Comparison of ENCODE assay signal across 1 cellular context in genomic region chr3:72224804-72225509, GRCh38.
A peak's percentile ranks its signal among the peaks of the same experiment; 100 is the strongest.
TF ChIP-seq lines count a peak whose summit lies in the region.

No MANE protein-coding gene starts in this region.

TF ChIP-seq in HEK293, 187 proteins besides CTCF, POLR2A, EP300 and RAD21 (continued from another document):
- TF ChIP-seq SETDB1 (IDR thresholded peaks at IDR 0.05; ENCODE audit: insufficient read length, low read length) (peak; percentile 97), GLIS1 (tag by site-specific recombination; IDR thresholded peaks at IDR 0.05) (no peak), TRIM28 (IDR thresholded peaks at IDR 0.05; ENCODE audit: borderline replicate concordance, low read length) (peak; percentile 98; the same call in 1 of the 2 replicates), ZNF626 (tag by site-specific recombination; IDR thresholded peaks at IDR 0.05) (0 out of 2 replicates have a peak, but pooled peaks have one; percentile 65), ZNF596 (tag by site-specific recombination; IDR thresholded peaks at IDR 0.05) (no peak), ZNF776 (tag by site-specific recombination; IDR thresholded peaks at IDR 0.05; ENCODE audit: borderline replicate concordance) (no peak), SP7 (tag by site-specific recombination; IDR thresholded peaks at IDR 0.05) (peak; percentile 39; the same call in 1 of the 2 replicates), ZNF830 (tag by site-specific recombination; IDR thresholded peaks at IDR 0.05; ENCODE audit: low read depth) (no peak), ZNF692 (tag by site-specific recombination; IDR thresholded peaks at IDR 0.05) (no peak), ZNF366 (tag by site-specific recombination; conservative IDR thresholded peaks at IDR 0.05) (no peak), ZNF529 (tag by site-specific recombination; IDR thresholded peaks at IDR 0.05; ENCODE audit: insufficient replicate concordance) (peak; percentile 66), ZNF510 (tag by site-specific recombination; IDR thresholded peaks at IDR 0.05; ENCODE audit: insufficient replicate concordance) (peak; percentile 35), ZNF555 (tag by site-specific recombination; conservative IDR thresholded peaks at IDR 0.05) (no peak), ZNF610 (tag by site-specific recombination; IDR thresholded peaks at IDR 0.05; ENCODE audit: borderline replicate concordance) (peak; percentile 64; the same call in 1 of the 2 replicates), PRDM1 (tag by site-specific recombination; IDR thresholded peaks at IDR 0.05) (no peak), ZNF518A (tag by site-specific recombination; conservative IDR thresholded peaks at IDR 0.05; ENCODE audit: low read depth) (peak; percentile 68), ZNF280D (tag by site-specific recombination; IDR thresholded peaks at IDR 0.05) (peak; percentile 81; the same call in 1 of the 2 replicates), ZNF558 (tag by site-specific recombination; IDR thresholded peaks at IDR 0.05) (peak; percentile 37; the same call in 1 of the 2 replicates), ZNF621 (tag by site-specific recombination; IDR thresholded peaks at IDR 0.05) (no peak)
- TF ChIP-seq, protein P1, sequence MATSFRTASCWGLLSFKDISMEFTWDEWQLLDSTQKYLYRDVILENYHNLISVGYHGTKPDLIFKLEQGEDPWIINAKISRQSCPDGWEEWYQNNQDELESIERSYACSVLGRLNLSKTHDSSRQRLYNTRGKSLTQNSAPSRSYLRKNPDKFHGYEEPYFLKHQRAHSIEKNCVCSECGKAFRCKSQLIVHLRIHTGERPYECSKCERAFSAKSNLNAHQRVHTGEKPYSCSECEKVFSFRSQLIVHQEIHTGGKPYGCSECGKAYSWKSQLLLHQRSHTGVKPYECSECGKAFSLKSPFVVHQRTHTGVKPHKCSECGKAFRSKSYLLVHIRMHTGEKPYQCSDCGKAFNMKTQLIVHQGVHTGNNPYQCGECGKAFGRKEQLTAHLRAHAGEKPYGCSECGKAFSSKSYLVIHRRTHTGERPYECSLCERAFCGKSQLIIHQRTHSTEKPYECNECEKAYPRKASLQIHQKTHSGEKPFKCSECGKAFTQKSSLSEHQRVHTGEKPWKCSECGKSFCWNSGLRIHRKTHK (tag by site-specific recombination; IDR thresholded peaks at IDR 0.05) = peak; percentile 38; the same call in 1 of the 2 replicates
- TF ChIP-seq, protein P2, sequence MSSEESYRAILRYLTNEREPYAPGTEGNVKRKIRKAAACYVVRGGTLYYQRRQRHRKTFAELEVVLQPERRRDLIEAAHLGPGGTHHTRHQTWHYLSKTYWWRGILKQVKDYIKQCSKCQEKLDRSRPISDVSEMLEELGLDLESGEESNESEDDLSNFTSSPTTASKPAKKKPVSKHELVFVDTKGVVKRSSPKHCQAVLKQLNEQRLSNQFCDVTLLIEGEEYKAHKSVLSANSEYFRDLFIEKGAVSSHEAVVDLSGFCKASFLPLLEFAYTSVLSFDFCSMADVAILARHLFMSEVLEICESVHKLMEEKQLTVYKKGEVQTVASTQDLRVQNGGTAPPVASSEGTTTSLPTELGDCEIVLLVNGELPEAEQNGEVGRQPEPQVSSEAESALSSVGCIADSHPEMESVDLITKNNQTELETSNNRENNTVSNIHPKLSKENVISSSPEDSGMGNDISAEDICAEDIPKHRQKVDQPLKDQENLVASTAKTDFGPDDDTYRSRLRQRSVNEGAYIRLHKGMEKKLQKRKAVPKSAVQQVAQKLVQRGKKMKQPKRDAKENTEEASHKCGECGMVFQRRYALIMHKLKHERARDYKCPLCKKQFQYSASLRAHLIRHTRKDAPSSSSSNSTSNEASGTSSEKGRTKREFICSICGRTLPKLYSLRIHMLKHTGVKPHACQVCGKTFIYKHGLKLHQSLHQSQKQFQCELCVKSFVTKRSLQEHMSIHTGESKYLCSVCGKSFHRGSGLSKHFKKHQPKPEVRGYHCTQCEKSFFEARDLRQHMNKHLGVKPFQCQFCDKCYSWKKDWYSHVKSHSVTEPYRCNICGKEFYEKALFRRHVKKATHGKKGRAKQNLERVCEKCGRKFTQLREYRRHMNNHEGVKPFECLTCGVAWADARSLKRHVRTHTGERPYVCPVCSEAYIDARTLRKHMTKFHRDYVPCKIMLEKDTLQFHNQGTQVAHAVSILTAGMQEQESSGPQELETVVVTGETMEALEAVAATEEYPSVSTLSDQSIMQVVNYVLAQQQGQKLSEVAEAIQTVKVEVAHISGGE (tag by site-specific recombination; conservative IDR thresholded peaks at IDR 0.05; ENCODE audit: low read depth) = no peak
